8 cellular contexts compared by ENCODE assay signal in genomic region chr10:70578371-70578947, GRCh38. TPM values are rescaled to one million over a fixed set of nuclear protein-coding genes. Genes with fewer than 3 reads are reported as not detected.
A peak's percentile ranks its signal among the peaks of the same experiment; 100 is the strongest.
DNase-seq lines count a peak whose midpoint lies in the region; ATAC-seq, FAIRE-seq and TF ChIP-seq lines count a peak whose summit lies in the region.

No MANE protein-coding gene starts in this region.

- H3K9ac ChIP-seq in SU-DHL-6 (ENCODE audit: low read length) (no peak overlapping the region; the same call in 1 of the 2 replicates), adipocyte (ENCODE audit: low read length) (no peak overlapping the region)

- 44 to 55% (median 49%) methylated on average over 7 of the region's 7 CpGs for WGBS in small intestine, 3 donors
- WGBS in lower leg skin, 2 donors: 48 to 59% methylated on average over 7 of the region's 7 CpGs

- FAIRE-seq in small intestine (lab: Jason Lieb, UNC): peak; percentile 26

- no peak overlapping the region for H2AFZ ChIP-seq in SU-DHL-6 (ENCODE audit: low read depth, low read length, severe bottlenecking)

- TF ChIP-seq POLR2A in lower leg skin (IDR thresholded peaks at IDR 0.05): no peak

- H3K36me3 ChIP-seq in SU-DHL-6 (ENCODE audit: low read length): no peaks in the 10 kb centered on the region; the same call in 1 of the 2 replicates
- H3K36me3 ChIP-seq in adipocyte (ENCODE audit: control insufficient read depth, insufficient read depth, low read length, severe bottlenecking): no peaks in the 10 kb centered on the region
- no peaks in the 10 kb centered on the region for H3K36me3 ChIP-seq in small intestine (ENCODE audit: control insufficient read depth in 2 of 2, insufficient read depth in 2 of 2, low read length in 2 of 2)

- intact Hi-C loops in lower leg skin (cut with DNase I; ENCODE audit: low total_unique reads): no loop called here

- H3K27ac ChIP-seq in SU-DHL-6 (ENCODE audit: low read depth, low read length) (peak overlapping the region; percentile 91), small intestine (ENCODE audit: low read depth in 1 of 2, low read length in 1 of 2) (peak overlapping the region in 1 of 2 donors; percentile 60)

- TF ChIP-seq CTCF in SU-DHL-6 (IDR thresholded peaks at IDR 0.05; ENCODE audit: insufficient read depth, low read length, poor library complexity, severe bottlenecking) (no peak), HFFc6 (IDR thresholded peaks at IDR 0.05) (no peak), lower leg skin (IDR thresholded peaks at IDR 0.05) (no peak)

- no peaks in the 10 kb centered on the region for H4K20me1 ChIP-seq in SU-DHL-6 (ENCODE audit: low read depth, low read length)

- no peaks in the 10 kb centered on the region for H3K36me3 Mint-ChIP-seq in HFFc6 (ENCODE audit: low read depth)

- H3K27me3 Mint-ChIP-seq in HFFc6 (ENCODE audit: insufficient read depth): peaks cover 12% of the 10 kb centered on the region

- H3K4me1 ChIP-seq in adipocyte (ENCODE audit: control insufficient read depth, insufficient read depth, low read length) (peaks cover 14% of the 10 kb centered on the region), small intestine (ENCODE audit: control insufficient read depth in 2 of 2, insufficient read depth in 1 of 2, low read depth in 1 of 2, low read length in 1 of 2) (peaks cover 0 to 7% of the 10 kb centered on the region in 2 donors)

- no peaks in the 10 kb centered on the region for H3K27me3 ChIP-seq in SU-DHL-6 (ENCODE audit: low read length)
- peaks cover 1% of the 10 kb centered on the region for H3K27me3 ChIP-seq in adipocyte (replicated peaks; ENCODE audit: control insufficient read depth, insufficient read depth, low read length)
- no peaks in the 10 kb centered on the region for H3K27me3 ChIP-seq in small intestine (ENCODE audit: control insufficient read depth in 2 of 2, insufficient read depth in 2 of 2, low read length in 2 of 2)

- no peak for DNase-seq in activated CD4-positive, CD25-positive, alpha-beta regulatory T cell (lab: John Stamatoyannopoulos, UW)
- DNase-seq in adipocyte (ENCODE audit: low read depth) (peak; percentile 51), small intestine (peak; percentile 72), HFFc6 (no peak), lower leg skin (ENCODE audit: low spot score in 2 of 2) (no peak)

- peak; percentile 87 to 89 for ATAC-seq in activated CD4-positive, CD25-positive, alpha-beta regulatory T cell treated with anti-CD3 and anti-CD28 coated beads, Interleukin-2, amount 50 U/mL, for 24 hours
- ATAC-seq in HG03378 (IDR thresholded peaks at IDR 0.05; ENCODE audit: unreplicated experiment): peak; percentile 69

- H3K79me2 ChIP-seq in SU-DHL-6 (ENCODE audit: insufficient read depth, low read length): no peaks in the 10 kb centered on the region

- peak overlapping the region; percentile 52 for H3K4me2 ChIP-seq in SU-DHL-6 (ENCODE audit: low read depth, low read length, poor library complexity, severe bottlenecking)

- H3K4me1 Mint-ChIP-seq in HFFc6 (ENCODE audit: low read depth): peaks cover 24% of the 10 kb centered on the region

- no peak overlapping the region for H3K4me3 Mint-ChIP-seq in HFFc6

- H3K9me2 ChIP-seq in SU-DHL-6 (replicated peaks; ENCODE audit: insufficient read depth, low read length): no peaks in the 10 kb centered on the region

- no peak overlapping the region for H3K27ac Mint-ChIP-seq in HFFc6

- H3F3A ChIP-seq in SU-DHL-6 (ENCODE audit: insufficient read depth): peaks cover 36% of the 10 kb centered on the region

- H3K4me3 ChIP-seq in SU-DHL-6 (ENCODE audit: insufficient read depth, low read length, poor library complexity, severe bottlenecking): no peak overlapping the region
- no peak overlapping the region for H3K4me3 ChIP-seq in adipocyte (ENCODE audit: low read length)
- H3K4me3 ChIP-seq in small intestine (ENCODE audit: low read depth in 1 of 2, low read length in 2 of 2): no peak overlapping the region
- H3K4me3 ChIP-seq in lower leg skin (ENCODE audit: low read depth, poor library complexity, severe bottlenecking): no peak overlapping the region

- no peaks in the 10 kb centered on the region for H3K9me3 Mint-ChIP-seq in HFFc6

- H3K9me3 ChIP-seq in SU-DHL-6 (ENCODE audit: insufficient read depth, low read length) (no peaks in the 10 kb centered on the region), adipocyte (ENCODE audit: control insufficient read depth, low read length) (no peaks in the 10 kb centered on the region), small intestine (ENCODE audit: control insufficient read depth, low read depth) (no peaks in the 10 kb centered on the region)

RNA-seq across cellular contexts. Expression of gene PRF1, which starts 24.1 kb away (rescaled TPM):
- polyA plus RNA-seq in small intestine: 1 to 10 TPM; 1.1 to 2.4 (median 2.0) TPM
- not detected for total RNA-seq in HFFc6 (2021; fragmentation: NEBNext Ultra II Directional; extraction: Animal tissue kit (Norgen Biotek cat#: 25700))
- 1 to 10 TPM in 2 of 4 donors, under 1 TPM in 2; 0.36 to 1.4 (median 1.1) TPM for total RNA-seq in lower leg skin

Comparison
In these comparisons a context has a peak if more than half of its experiments do, and no peak if none do; other contexts are left out.
1. DNase-seq: peak in adipocyte (single experiment) and small intestine (single experiment); none in activated CD4-positive, CD25-positive, alpha-beta regulatory T cell (0 of 4), HFFc6 (single experiment) and lower leg skin (0 of 2).